8 cellular contexts compared by ENCODE assay signal in genomic region chr6:33578588-33579011, GRCh38. TPM values are rescaled to one million over a fixed set of nuclear protein-coding genes. Genes with fewer than 3 reads are reported as not detected.
A peak's percentile ranks its signal among the peaks of the same experiment; 100 is the strongest.
DNase-seq lines count a peak whose midpoint lies in the region; ATAC-seq and TF ChIP-seq lines count a peak whose summit lies in the region.

No MANE protein-coding gene starts in this region.

- CTCF ChIA-PET in AG04449 (lab: Yijun Ruan, JAX): interaction anchor here (1.0 to 15.1 kb wide), 14 partner anchors 8 to 191 kb away, joined by 3 to 539 read pairs (median 5); partner anchors contain the start of genes CUTA and UQCC2

- H3K36me3 Mint-ChIP-seq in activated naive CD8-positive, alpha-beta T cell treated with anti-CD3 and anti-CD28 coated beads for 36 hours: peaks cover 13% of the 10 kb centered on the region
- H3K36me3 Mint-ChIP-seq in memory B cell: peaks cover 17% of the 10 kb centered on the region

- H3K36me3 ChIP-seq in KMS-11 (ENCODE audit: insufficient read depth): no peaks in the 10 kb centered on the region; the same call in 1 of the 2 replicates

- peak overlapping the region; percentile 81 for H3K4me2 ChIP-seq in KMS-11

- peak overlapping the region; percentile 74; the same call in 1 of the 2 replicates for H3K9ac ChIP-seq in KMS-11

- H3K79me2 ChIP-seq in KMS-11 (ENCODE audit: insufficient read depth, low read depth): peaks cover 25% of the 10 kb centered on the region

- H3K27ac ChIP-seq in KMS-11 (peak overlapping the region; percentile 44; the same call in 1 of the 2 replicates), substantia nigra (ENCODE audit: low read depth, low read length, poor library complexity, severe bottlenecking) (no peak overlapping the region)

- peak; percentile 34 for ATAC-seq in memory B cell (ENCODE audit: low read depth)
- ATAC-seq in HG02981 (IDR thresholded peaks at IDR 0.05; ENCODE audit: unreplicated experiment): no peak

- H3K4me3 Mint-ChIP-seq in activated naive CD8-positive, alpha-beta T cell treated with anti-CD3 and anti-CD28 coated beads for 36 hours: peak overlapping the region; percentile 98
- peak overlapping the region; percentile 87 for H3K4me3 Mint-ChIP-seq in memory B cell

- no peak for TF ChIP-seq CTCF in AG04449 (IDR thresholded peaks at IDR 0.05; ENCODE audit: insufficient read depth, low read length, missing control alignments)
- TF ChIP-seq CTCF in KMS-11 (conservative IDR thresholded peaks at IDR 0.05; ENCODE audit: low read depth, low read length): no peak

- H2AFZ ChIP-seq in KMS-11 (ENCODE audit: low read depth): no peak overlapping the region

- POLR2A ChIA-PET in AG04449 (lab: Yijun Ruan, JAX): interaction anchor here (0.8 to 1.5 kb wide), 3 partner anchors 8 to 132 kb away, joined by 3 to 4 read pairs (median 3); partner anchors contain the start of gene ZBTB9

- H3K9me3 Mint-ChIP-seq in activated naive CD8-positive, alpha-beta T cell treated with anti-CD3 and anti-CD28 coated beads for 36 hours: no peaks in the 10 kb centered on the region
- H3K9me3 Mint-ChIP-seq in memory B cell: no peaks in the 10 kb centered on the region

- H3K4me1 Mint-ChIP-seq in activated naive CD8-positive, alpha-beta T cell treated with anti-CD3 and anti-CD28 coated beads for 36 hours: peaks cover 24% of the 10 kb centered on the region
- peaks cover 28% of the 10 kb centered on the region for H3K4me1 Mint-ChIP-seq in memory B cell

- peak overlapping the region; percentile 95 for H3K27ac Mint-ChIP-seq in activated naive CD8-positive, alpha-beta T cell treated with anti-CD3 and anti-CD28 coated beads for 36 hours
- peak overlapping the region; percentile 98 for H3K27ac Mint-ChIP-seq in memory B cell

- H4K20me1 ChIP-seq in KMS-11 (ENCODE audit: insufficient read depth): no peaks in the 10 kb centered on the region

- no peaks in the 10 kb centered on the region for H3K27me3 ChIP-seq in KMS-11 (ENCODE audit: insufficient read depth, low read depth)

- H3K4me1 ChIP-seq in KMS-11 (ENCODE audit: low read depth, poor library complexity, severe bottlenecking): peaks cover 20% of the 10 kb centered on the region

- no peaks in the 10 kb centered on the region for H3K27me3 Mint-ChIP-seq in activated naive CD8-positive, alpha-beta T cell treated with anti-CD3 and anti-CD28 coated beads for 36 hours
- no peaks in the 10 kb centered on the region for H3K27me3 Mint-ChIP-seq in memory B cell

- H3K4me3 ChIP-seq in AG04449 (ENCODE audit: low read depth, low read length): peak overlapping the region; percentile 84
- H3K4me3 ChIP-seq in KMS-11 (IDR thresholded peaks at IDR 0.05; ENCODE audit: insufficient read depth, low read depth, low read length): no peak overlapping the region

- DNase-seq in AG04449 (ENCODE audit: low read depth, low spot score) (no peak), memory B cell (ENCODE audit: low spot score in 2 of 2) (no peak), substantia nigra (lab: John Stamatoyannopoulos, UW) (no peak), COLO829 (ENCODE audit: low spot score) (no peak)
- peak; percentile 59 for DNase-seq in activated naive CD8-positive, alpha-beta T cell treated with anti-CD3 and anti-CD28 coated beads for 36 hours
- DNase-seq in activated CD8-positive, alpha-beta memory T cell treated with anti-CD3 and anti-CD28 coated beads, Interleukin-2, amount 50 U/mL, for 4 hours: no peak

RNA-seq across cellular contexts. Expression of gene BAK1, which starts 1.5 kb away (rescaled TPM):
- 10 to 100 TPM; 32.0 to 34.3 TPM for total RNA-seq in activated naive CD8-positive, alpha-beta T cell treated with anti-CD3 and anti-CD28 coated beads for 36 hours

RNA-seq across cellular contexts. Expression of gene ITPR3, which starts 42.5 kb away (rescaled TPM):
- 10 to 100 TPM; 35.5 to 36.6 TPM for total RNA-seq in activated naive CD8-positive, alpha-beta T cell treated with anti-CD3 and anti-CD28 coated beads for 36 hours
